Comparison of ENCODE assay signal across 20 cellular contexts in the genomic region with DNA sequence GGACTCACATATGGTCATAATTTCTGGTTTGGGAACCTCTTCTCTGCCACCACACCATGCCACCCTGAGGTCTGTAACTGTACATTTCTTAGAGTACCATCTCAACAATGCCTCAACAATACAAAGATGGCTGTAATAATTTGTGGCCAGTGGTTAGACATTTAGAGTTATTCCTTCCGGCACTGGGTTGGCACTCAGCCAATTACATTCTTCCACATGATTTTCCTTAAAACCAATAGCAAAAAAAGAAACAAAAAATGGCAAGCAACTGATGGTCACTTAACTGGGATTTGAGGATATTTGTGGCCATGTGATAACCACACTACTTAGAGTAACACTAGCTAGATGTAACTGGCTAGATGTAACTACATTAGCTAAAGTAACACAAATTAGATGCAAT.
DNase-seq lines count a peak whose midpoint lies in the region; ATAC-seq and TF ChIP-seq lines count a peak whose summit lies in the region.
"Had no signal": no experiment of that assay in that cellular context is flagged by ENCODE, and none has a peak within 500 bp of the region (broad histone marks: within the 10 kb centered on the region; RNA-seq: fewer than 3 reads in every experiment).

No MANE protein-coding gene starts in this region.

- H3K27ac Mint-ChIP-seq in activated CD4-positive, alpha-beta T cell treated with anti-CD3 and anti-CD28 coated beads, Interleukin-2, amount 10 ng/mL, durations not matched to agents 24 days and 14 days: no peak overlapping the region
- no peak overlapping the region for H3K27ac Mint-ChIP-seq in WTC11

- no peak for ATAC-seq in WTC11

- CTCF ChIA-PET in WTC11 (lab: Charles Lee): no interaction called here

- intact Hi-C loops in activated CD4-positive, alpha-beta T cell treated with anti-CD3 and anti-CD28 coated beads, Interleukin-2, amount 10 ng/mL, durations not matched to agents 24 days and 14 days (cut with micrococcal nuclease): no loop called here

- H3K4me3 Mint-ChIP-seq in activated CD4-positive, alpha-beta T cell treated with anti-CD3 and anti-CD28 coated beads, Interleukin-2, amount 10 ng/mL, durations not matched to agents 24 days and 14 days: no peak overlapping the region
- H3K4me3 Mint-ChIP-seq in WTC11: no peak overlapping the region

- POLR2A ChIA-PET in WTC11 (lab: Charles Lee): no interaction called here

- DNase-seq in DMS 273 (lab: John Stamatoyannopoulos, UW; ENCODE audit: unreplicated experiment): peak; percentile 21
- no peak for DNase-seq in DMS 273 treated with DMSO at 0.1 percent for 48 hours (lab: John Stamatoyannopoulos, UW)
- DNase-seq in RPMI7951 (ENCODE audit: low read depth): peak; percentile 15
- peak; percentile 3 for DNase-seq in fibroblast of peridontal ligament (ENCODE audit: extremely low read depth)
- no peak for DNase-seq in activated CD4-positive, alpha-beta T cell treated with anti-CD3 and anti-CD28 coated beads, Interleukin-2, amount 10 ng/mL, durations not matched to agents 24 days and 14 days
- DNase-seq in SIG-M5 treated with dmso at 0.1 percent for 504 hours (lab: John Stamatoyannopoulos, UW; ENCODE audit: unreplicated experiment): no peak
- DNase-seq in WTC11 (ENCODE audit: low spot score): no peak
- DNase-seq: ACHN, BE2C, Calu3, GOT3, HCEC 1CT, IMR-90, NCI-H1092, NCI-H1417 treated with DMSO at 0.1 percent for 48 hours, NCI-H1694 treated with DMSO at 0.1 percent for 48 hours, NCI-H2081, NCI-H2227 treated with DMSO at 0.1 percent for 48 hours, NCI-H526 treated with DMSO at 0.1 percent for 48 hours, SHP77 had no signal

- no peaks in the 10 kb centered on the region for H3K9me3 Mint-ChIP-seq in activated CD4-positive, alpha-beta T cell treated with anti-CD3 and anti-CD28 coated beads, Interleukin-2, amount 10 ng/mL, durations not matched to agents 24 days and 14 days
- no peaks in the 10 kb centered on the region for H3K9me3 Mint-ChIP-seq in WTC11

- H3K36me3 Mint-ChIP-seq in activated CD4-positive, alpha-beta T cell treated with anti-CD3 and anti-CD28 coated beads, Interleukin-2, amount 10 ng/mL, durations not matched to agents 24 days and 14 days (ENCODE audit: low read depth): no peaks in the 10 kb centered on the region
- no peaks in the 10 kb centered on the region for H3K36me3 Mint-ChIP-seq in WTC11

- no peaks in the 10 kb centered on the region for H3K4me1 Mint-ChIP-seq in activated CD4-positive, alpha-beta T cell treated with anti-CD3 and anti-CD28 coated beads, Interleukin-2, amount 10 ng/mL, durations not matched to agents 24 days and 14 days
- H3K4me1 Mint-ChIP-seq in WTC11: no peaks in the 10 kb centered on the region

- H3K27me3 Mint-ChIP-seq in activated CD4-positive, alpha-beta T cell treated with anti-CD3 and anti-CD28 coated beads, Interleukin-2, amount 10 ng/mL, durations not matched to agents 24 days and 14 days: no peaks in the 10 kb centered on the region
- H3K27me3 Mint-ChIP-seq in WTC11 (ENCODE audit: low read depth): no peaks in the 10 kb centered on the region

- no peak for TF ChIP-seq CTCF in WTC11 (IDR thresholded peaks at IDR 0.05)

TF ChIP-seq in WTC11, 78 proteins besides CTCF, POLR2A, EP300 and RAD21:
- TF ChIP-seq NR2C2 (CRISPR knock-in tag; IDR thresholded peaks at IDR 0.05): no peak
- TF ChIP-seq RELA (CRISPR knock-in tag; IDR thresholded peaks at IDR 0.05; ENCODE audit: borderline replicate concordance): no peak
- TF ChIP-seq ESRRA (CRISPR knock-in tag; IDR thresholded peaks at IDR 0.05; ENCODE audit: borderline replicate concordance): no peak
- TF ChIP-seq ATF1 (CRISPR knock-in tag; IDR thresholded peaks at IDR 0.05): no peak
- no peak for TF ChIP-seq SP1 (CRISPR knock-in tag; conservative IDR thresholded peaks at IDR 0.05)
- TF ChIP-seq, protein P1, sequence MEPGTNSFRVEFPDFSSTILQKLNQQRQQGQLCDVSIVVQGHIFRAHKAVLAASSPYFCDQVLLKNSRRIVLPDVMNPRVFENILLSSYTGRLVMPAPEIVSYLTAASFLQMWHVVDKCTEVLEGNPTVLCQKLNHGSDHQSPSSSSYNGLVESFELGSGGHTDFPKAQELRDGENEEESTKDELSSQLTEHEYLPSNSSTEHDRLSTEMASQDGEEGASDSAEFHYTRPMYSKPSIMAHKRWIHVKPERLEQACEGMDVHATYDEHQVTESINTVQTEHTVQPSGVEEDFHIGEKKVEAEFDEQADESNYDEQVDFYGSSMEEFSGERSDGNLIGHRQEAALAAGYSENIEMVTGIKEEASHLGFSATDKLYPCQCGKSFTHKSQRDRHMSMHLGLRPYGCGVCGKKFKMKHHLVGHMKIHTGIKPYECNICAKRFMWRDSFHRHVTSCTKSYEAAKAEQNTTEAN (CRISPR knock-in tag; IDR thresholded peaks at IDR 0.05): no peak
TF ChIP-seq in WTC11: peak in this region for 0.

Comparison
In these comparisons a context has a peak if more than half of its experiments do, and no peak if none do; other contexts are left out.
1. DNase-seq: peak in DMS 273 (single experiment), RPMI7951 (single experiment) and fibroblast of peridontal ligament (single experiment); none in DMS 273 treated with DMSO at 0.1 percent for 48 hours (single experiment), activated CD4-positive, alpha-beta T cell treated with anti-CD3 and anti-CD28 coated beads, Interleukin-2, amount 10 ng/mL, durations not matched to agents 24 days and 14 days (single experiment), SIG-M5 treated with dmso at 0.1 percent for 504 hours (single experiment) and WTC11 (single experiment).